8 cellular contexts compared by ENCODE assay signal in genomic region chr5:91379602-91380490, GRCh38. TPM values are rescaled to one million over a fixed set of nuclear protein-coding genes. Genes with fewer than 3 reads are reported as not detected.
DNase-seq lines count a peak whose midpoint lies in the region; ATAC-seq, FAIRE-seq and TF ChIP-seq lines count a peak whose summit lies in the region.

No MANE protein-coding gene starts in this region.

- H3K9me3 ChIP-seq in OCI-LY3 (ENCODE audit: insufficient read depth, low read length) (no peaks in the 10 kb centered on the region), mucosa of descending colon (no peaks in the 10 kb centered on the region)

- peaks cover 57% of the 10 kb centered on the region for H3K79me2 ChIP-seq in OCI-LY3 (ENCODE audit: low read length)

- H3K4me2 ChIP-seq in OCI-LY3 (ENCODE audit: low read length), result peak overlapping the region; percentile 81

- H3K27me3 ChIP-seq in OCI-LY3 (ENCODE audit: low read depth, low read length), result no peaks in the 10 kb centered on the region

- H2AFZ ChIP-seq in OCI-LY3 (ENCODE audit: low read depth, low read length), result peak overlapping the region; percentile 66

- H3K9ac ChIP-seq in OCI-LY3 (ENCODE audit: low read length), result peak overlapping the region; percentile 98

- peak overlapping the region; percentile 97 for H3K27ac ChIP-seq in OCI-LY3 (ENCODE audit: low read length)

- ATAC-seq in GM21526 (IDR thresholded peaks at IDR 0.05; ENCODE audit: low FRiP score, unreplicated experiment), result peak; percentile 59
- ATAC-seq in mucosa of descending colon, result peak; percentile 82

- intact Hi-C loops in mucosa of descending colon (cut with DNase I, micrococcal nuclease), result loop anchor here (5.0 kb wide), 2 partner anchors 98 to 278 kb away; no protein-coding TSS in a partner anchor

- H4K20me1 ChIP-seq in OCI-LY3 (ENCODE audit: insufficient read depth, low read length), result no peaks in the 10 kb centered on the region

- TF ChIP-seq CTCF in D721Med (IDR thresholded peaks at IDR 0.05; ENCODE audit: insufficient read depth, missing control alignments) (no peak), OCI-LY3 (IDR thresholded peaks at IDR 0.05; ENCODE audit: low read depth, low read length) (no peak), epithelial cell of esophagus (IDR thresholded peaks at IDR 0.05; ENCODE audit: insufficient read depth, low read depth, low read length, missing control alignments) (no peak), mucosa of descending colon (IDR thresholded peaks at IDR 0.05) (no peak)

- H3K36me3 ChIP-seq in OCI-LY3 (replicated peaks; ENCODE audit: low read depth, low read length), result peaks cover 23% of the 10 kb centered on the region
- H3K36me3 ChIP-seq in mucosa of descending colon (ENCODE audit: low read depth), result peaks cover 8% of the 10 kb centered on the region

- DNase-seq in D721Med (ENCODE audit: insufficient read length, low spot score) (peak; percentile 29), HuH-7 (ENCODE audit: low spot score) (peak; percentile 81), activated T-cell treated with anti-CD3 and anti-CD28 coated beads for 4 hours (peak; percentile 90), epithelial cell of esophagus (ENCODE audit: low read depth) (peak; percentile 94), mucosa of descending colon (peak; percentile 96 to 98 (median 98))
- DNase-seq in stimulated activated CD8-positive, alpha-beta memory T cell treated with anti-CD3 and anti-CD28 coated beads, Interleukin-4, amount 100 ng/mL, for 1 hour (ENCODE audit: low read depth in 2 of 2, low spot score in 1 of 2), result peak; percentile 81 to 86

- FAIRE-seq in D721Med (lab: Jason Lieb, UNC), result peak; percentile 6

- H3K4me1 ChIP-seq in OCI-LY3 (ENCODE audit: low read length) (peaks cover 11% of the 10 kb centered on the region), mucosa of descending colon (ENCODE audit: low read depth) (peaks cover 12% of the 10 kb centered on the region)

- peak overlapping the region; percentile 96 for H3K4me3 ChIP-seq in OCI-LY3 (ENCODE audit: low read length)
- H3K4me3 ChIP-seq in epithelial cell of esophagus (ENCODE audit: low read length), result peak overlapping the region; percentile 84
- peak overlapping the region; percentile 54 for H3K4me3 ChIP-seq in mucosa of descending colon

RNA-seq across cellular contexts. Expression of gene ARRDC3, which starts 3.3 kb away (rescaled TPM):
- total RNA-seq in mucosa of descending colon, result 10 to 100 TPM; 32.5 to 39.6 (median 38.0) TPM

Comparison
In these comparisons a context has a peak if more than half of its experiments do, and no peak if none do; other contexts are left out.
1. Peak in every context shown above with its lines: DNase-seq, ATAC-seq, H3K4me3 ChIP-seq and H3K27ac ChIP-seq.
2. DNase-seq: peak in every context shown above with its lines; median percentile 98 in mucosa of descending colon; 94 in epithelial cell of esophagus; 90 in activated T-cell treated with anti-CD3 and anti-CD28 coated beads for 4 hours; 84 in stimulated activated CD8-positive, alpha-beta memory T cell treated with anti-CD3 and anti-CD28 coated beads, Interleukin-4, amount 100 ng/mL, for 1 hour; 81 in HuH-7; 29 in D721Med.